ENCODE assay signal across 1 cellular context in genomic region chr20:50333856-50334255, GRCh38.
A peak's percentile ranks its signal among the peaks of the same experiment; 100 is the strongest.
TF ChIP-seq lines count a peak whose summit lies in the region.

No MANE protein-coding gene starts in this region.

TF ChIP-seq in HepG2, 621 proteins besides CTCF, POLR2A, EP300 and RAD21 (continued from another document):
- TF ChIP-seq, protein P1, sequence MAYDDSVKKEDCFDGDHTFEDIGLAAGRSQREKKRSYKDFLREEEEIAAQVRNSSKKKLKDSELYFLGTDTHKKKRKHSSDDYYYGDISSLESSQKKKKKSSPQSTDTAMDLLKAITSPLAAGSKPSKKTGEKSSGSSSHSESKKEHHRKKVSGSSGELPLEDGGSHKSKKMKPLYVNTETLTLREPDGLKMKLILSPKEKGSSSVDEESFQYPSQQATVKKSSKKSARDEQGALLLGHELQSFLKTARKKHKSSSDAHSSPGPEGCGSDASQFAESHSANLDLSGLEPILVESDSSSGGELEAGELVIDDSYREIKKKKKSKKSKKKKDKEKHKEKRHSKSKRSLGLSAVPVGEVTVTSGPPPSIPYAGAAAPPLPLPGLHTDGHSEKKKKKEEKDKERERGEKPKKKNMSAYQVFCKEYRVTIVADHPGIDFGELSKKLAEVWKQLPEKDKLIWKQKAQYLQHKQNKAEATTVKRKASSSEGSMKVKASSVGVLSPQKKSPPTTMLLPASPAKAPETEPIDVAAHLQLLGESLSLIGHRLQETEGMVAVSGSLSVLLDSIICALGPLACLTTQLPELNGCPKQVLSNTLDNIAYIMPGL (CRISPR knock-in tag; IDR thresholded peaks at IDR 0.05; ENCODE audit: borderline replicate concordance in 1 of 2, low read depth in 1 of 2) = 0 out of 4 replicates have a peak, but pooled peaks of 1 of the 2 experiments have one; percentile 27
